In the genomic region with DNA sequence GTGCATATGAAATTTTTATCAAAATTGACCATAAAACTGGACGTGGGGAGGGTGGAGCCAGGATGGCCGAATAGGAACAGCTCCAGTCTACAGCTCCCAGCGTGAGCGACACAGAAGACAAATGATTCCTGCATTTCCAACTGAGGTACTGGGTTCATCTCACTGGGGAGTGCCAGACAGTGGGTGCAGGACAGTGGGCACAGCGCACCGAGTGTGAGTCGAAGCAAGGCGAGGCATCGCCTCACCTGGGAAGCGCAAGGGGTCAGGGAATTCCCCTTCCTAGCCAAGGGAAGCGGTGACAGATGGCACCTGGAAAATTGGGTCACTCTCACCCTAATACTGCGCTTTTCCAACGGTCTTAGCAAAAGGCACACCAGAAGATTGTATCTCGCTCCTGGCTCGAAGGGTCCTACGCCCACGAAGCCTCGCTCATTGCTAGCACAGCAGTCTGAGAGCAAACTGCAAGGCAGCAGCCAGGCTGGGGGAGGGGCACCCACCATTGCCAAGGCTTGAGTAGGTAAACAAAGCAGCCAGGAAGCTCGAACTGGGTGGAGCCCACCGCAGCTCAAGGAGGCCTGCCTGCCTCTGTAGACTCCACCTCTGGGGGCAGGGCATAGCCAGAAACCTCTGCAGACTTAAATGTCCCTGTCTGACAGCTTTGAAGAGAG, we compare ENCODE assay signal across 1 cellular context.
TF ChIP-seq lines count a peak whose summit lies in the region.

No MANE protein-coding gene starts in this region.

TF ChIP-seq in GM12878, 131 proteins besides CTCF, POLR2A, EP300 and RAD21:
- peak; percentile 22; the same call in 1 of the 2 replicates for TF ChIP-seq FOXK2 (IDR thresholded peaks at IDR 0.05)
